In the genomic region with DNA sequence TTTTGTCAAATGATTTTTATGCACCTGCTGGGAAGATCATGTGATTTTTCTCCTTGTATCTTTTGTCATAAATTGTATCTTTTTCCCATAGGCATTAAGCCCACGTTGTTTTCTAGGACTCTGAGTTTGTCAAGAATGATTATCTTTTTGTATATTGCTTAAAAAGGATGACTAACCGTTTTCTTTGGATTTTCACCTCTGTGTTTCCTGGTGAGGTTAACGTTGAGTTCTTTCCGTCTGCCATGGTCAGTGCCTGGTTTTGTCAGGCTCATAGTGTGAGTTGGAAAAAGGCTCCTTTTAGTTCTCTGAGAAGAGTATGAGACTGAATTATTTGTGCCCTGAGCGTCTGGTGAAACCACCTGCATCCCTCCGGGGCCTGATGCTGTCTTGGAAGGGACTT, we compare ENCODE assay signal across 14 cellular contexts. TPM values are rescaled to one million over a fixed set of nuclear protein-coding genes. Genes with fewer than 3 reads are reported as not detected.
"Had no signal": no experiment of that assay in that cellular context is flagged by ENCODE, and none has a peak within 500 bp of the region (broad histone marks: within the 10 kb centered on the region; RNA-seq: fewer than 3 reads in every experiment).

No MANE protein-coding gene starts in this region.

- DNase-seq: activated CD8-positive, alpha-beta memory T cell treated with anti-CD3 and anti-CD28 coated beads, Interleukin-2, amount 50 U/mL, for 48 hours; activated CD8-positive, alpha-beta T cell treated with anti-CD3 and anti-CD28 coated beads, Interleukin-2, amount 10 ng/mL, durations not matched to agents 7 days and 5 days; activated naive CD4-positive, alpha-beta T cell treated with anti-CD3 and anti-CD28 coated beads for 36 hours; cerebellar nuclear complex; endodermal cell; foreskin keratinocyte; posterior cingulate gyrus; right lobe of liver; stimulated activated CD4-positive, alpha-beta T cell treated with anti-CD3 and anti-CD28 coated beads, Interleukin-2, amount 100 ng/mL, for 24 hours; stimulated activated naive B cell treated with anti-CD40 and anti-IgM and Interleukin-4, amounts not matched to agents 10 μg/mL and 1 μg/mL and 100 μg/mL, for 72 hours had no signal

- ATAC-seq: activated CD8-positive, alpha-beta T cell treated with anti-CD3 and anti-CD28 coated beads, Interleukin-2, amount 10 ng/mL, durations not matched to agents 7 days and 5 days; esophagus mucosa; foreskin keratinocyte; left lobe of liver; stimulated activated naive B cell treated with anti-CD40 and anti-IgM and Interleukin-4, amounts not matched to agents 10 μg/mL and 1 μg/mL and 100 μg/mL, for 72 hours had no signal

- H3K4me1 Mint-ChIP-seq: endodermal cell had no signal

- H3K4me3 ChIP-seq: right lobe of liver, tibial nerve, vagina had no signal

- H3K9me3 Mint-ChIP-seq: activated naive CD4-positive, alpha-beta T cell treated with anti-CD3 and anti-CD28 coated beads for 36 hours; endodermal cell had no signal

- H3K4me3 Mint-ChIP-seq: activated CD8-positive, alpha-beta T cell treated with anti-CD3 and anti-CD28 coated beads, Interleukin-2, amount 10 ng/mL, durations not matched to agents 7 days and 5 days; activated naive CD4-positive, alpha-beta T cell treated with anti-CD3 and anti-CD28 coated beads for 36 hours; endodermal cell; stimulated activated naive B cell treated with anti-CD40 and anti-IgM and Interleukin-4, amounts not matched to agents 10 μg/mL and 1 μg/mL and 100 μg/mL, for 72 hours had no signal

- H3K9me3 ChIP-seq: right lobe of liver, tibial nerve, vagina had no signal

- H3K27me3 Mint-ChIP-seq: stimulated activated naive B cell treated with anti-CD40 and anti-IgM and Interleukin-4, amounts not matched to agents 10 μg/mL and 1 μg/mL and 100 μg/mL, for 72 hours had no signal

- H3K27ac Mint-ChIP-seq: activated CD8-positive, alpha-beta T cell treated with anti-CD3 and anti-CD28 coated beads, Interleukin-2, amount 10 ng/mL, durations not matched to agents 7 days and 5 days; activated naive CD4-positive, alpha-beta T cell treated with anti-CD3 and anti-CD28 coated beads for 36 hours had no signal

- H3K4me1 ChIP-seq: foreskin keratinocyte, right lobe of liver had no signal

- H3K27me3 ChIP-seq: foreskin keratinocyte, right lobe of liver, tibial nerve, vagina had no signal

- H3K27ac ChIP-seq: foreskin keratinocyte, right lobe of liver had no signal

RNA-seq across cellular contexts. Expression of a gene that starts 38.6 kb away (rescaled TPM):
- total RNA-seq: activated naive CD4-positive, alpha-beta T cell treated with anti-CD3 and anti-CD28 coated beads for 36 hours had no signal
